Comparison of ENCODE assay signal across 8 cellular contexts in the genomic region with DNA sequence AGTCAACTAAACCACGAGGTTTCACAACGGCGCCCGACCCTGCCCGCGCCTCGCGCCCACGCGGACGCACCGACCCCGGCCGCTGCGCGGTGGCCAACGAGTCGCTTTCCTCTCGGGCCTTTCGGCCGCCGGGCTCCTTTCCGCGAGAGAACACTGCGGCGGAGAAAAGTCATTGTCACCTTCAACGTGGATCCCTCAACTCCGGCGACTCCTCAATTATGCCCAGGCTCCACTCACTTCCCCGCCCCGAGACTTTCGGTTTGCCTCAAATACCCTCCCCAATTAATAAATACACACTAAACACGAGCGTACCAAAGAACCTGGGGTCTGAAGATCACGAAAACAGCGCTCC. TPM values are rescaled to one million over a fixed set of nuclear protein-coding genes. Genes with fewer than 3 reads are reported as not detected.
DNase-seq lines count a peak whose midpoint lies in the region; ATAC-seq and TF ChIP-seq lines count a peak whose summit lies in the region.

No MANE protein-coding gene starts in this region.

- no peaks in the 10 kb centered on the region for H3K27me3 Mint-ChIP-seq in Caco-2 (ENCODE audit: insufficient read depth, unreplicated experiment)

- intact Hi-C loops in Caco-2 (cut with micrococcal nuclease; ENCODE audit: unreplicated experiment) (loop anchor here (2.0 to 5.0 kb wide), 2 partner anchors 265 to 312 kb away; a partner anchor contains a TSS), right cardiac atrium (cut with DNase I) (no loop called here), spleen (cut with DNase I; ENCODE audit: low total_unique reads) (no loop called here), posterior vena cava (cut with DNase I) (no loop called here)

- H3K27me3 ChIP-seq in Caco-2 (replicated peaks; ENCODE audit: control insufficient read depth, insufficient read depth, low read length) (no peaks in the 10 kb centered on the region), HUES48 (ENCODE audit: control insufficient read depth, insufficient read depth, low read length) (no peaks in the 10 kb centered on the region), right cardiac atrium (ENCODE audit: control insufficient read depth, insufficient read depth) (no peaks in the 10 kb centered on the region), spleen (replicated peaks in 1 of 7) (no peaks in the 10 kb centered on the region)

- H3K27ac Mint-ChIP-seq in Caco-2 (ENCODE audit: unreplicated experiment): peak overlapping the region; percentile 99

- under 1% methylated on average over 36 of the region's 36 CpGs for WGBS in right cardiac atrium
- WGBS in spleen, 5 donors: 0 to 1% (median 0%) methylated on average over 27 to 36 of the region's 36 CpGs

- peak overlapping the region; percentile 98 for H3K4me3 Mint-ChIP-seq in Caco-2 (ENCODE audit: unreplicated experiment)

- no peaks in the 10 kb centered on the region for H3K9me3 Mint-ChIP-seq in Caco-2 (ENCODE audit: unreplicated experiment)

- H3K36me3 Mint-ChIP-seq in Caco-2 (ENCODE audit: insufficient read depth, unreplicated experiment): peaks cover 37% of the 10 kb centered on the region

- ATAC-seq in right cardiac atrium (peak; percentile 20 to 21), GM21360 (IDR thresholded peaks at IDR 0.05; ENCODE audit: unreplicated experiment) (no peak)

- H3K4me1 Mint-ChIP-seq in Caco-2 (ENCODE audit: low read depth, unreplicated experiment): peaks cover 20% of the 10 kb centered on the region

- H3K36me3 ChIP-seq in Caco-2 (ENCODE audit: control insufficient read depth, insufficient read depth, low read length) (peaks cover 1% of the 10 kb centered on the region; the same call in 1 of the 2 replicates), HUES48 (ENCODE audit: control insufficient read depth, insufficient read depth, low read length) (no peaks in the 10 kb centered on the region), spleen (no peaks in the 10 kb centered on the region)

- POLR2A ChIA-PET in Caco-2 (lab: Charles Lee): interaction anchor here (0.6 to 5.2 kb wide), 10 partner anchors 13 to 426 kb away, joined by 3 to 145 read pairs (median 12); no protein-coding TSS in a partner anchor

- peak overlapping the region; percentile 98 for H3K9ac ChIP-seq in HUES48 (ENCODE audit: low read depth, low read length)

- CTCF ChIA-PET in Caco-2 (lab: Charles Lee): interaction anchor here (0.6 to 1.4 kb wide), 3 partner anchors 25 to 77 kb away, joined by 4 to 13 read pairs (median 9); no protein-coding TSS in a partner anchor

- H3K27ac ChIP-seq in HUES48 (ENCODE audit: low read depth, low read length) (peak overlapping the region; percentile 97), right cardiac atrium (ENCODE audit: low read length) (peak overlapping the region; percentile 55), spleen (peak overlapping the region; percentile 90 to 96 (median 95))

- TF ChIP-seq CTCF in Caco-2 (IDR thresholded peaks at IDR 0.05; ENCODE audit: insufficient read depth in 1 of 2, low read depth in 1 of 2, low read length in 1 of 2, severe bottlenecking in 1 of 2, unreplicated experiment in 1 of 2) (no peak), spleen (IDR thresholded peaks at IDR 0.05 in 8 of 11, conservative IDR thresholded peaks at IDR 0.05 in 3 of 11) (no peak)

- H3K9me3 ChIP-seq in Caco-2 (no peaks in the 10 kb centered on the region), HUES48 (ENCODE audit: control insufficient read depth, insufficient read depth, low read length) (no peaks in the 10 kb centered on the region), right cardiac atrium (ENCODE audit: control insufficient read depth, low read length) (no peaks in the 10 kb centered on the region), spleen (no peaks in the 10 kb centered on the region)

- DNase-seq in Caco-2: no peak
- DNase-seq in activated gamma-delta T cell treated with anti-CD3 and anti-CD28 coated beads, Interleukin-2, amount 50 U/mL, for 16 hours (ENCODE audit: low read depth): peak; percentile 12
- DNase-seq in right cardiac atrium: peak in 2 of 3 donors; percentile 70 to 72
- DNase-seq in spleen: peak; percentile 90
- DNase-seq in HT-29 (ENCODE audit: low spot score): no peak
- no peak for DNase-seq in posterior vena cava (ENCODE audit: low spot score)

- no peak for TF ChIP-seq POLR2A in spleen (IDR thresholded peaks at IDR 0.05)

- H3K4me3 ChIP-seq in Caco-2 (ENCODE audit: low read depth, low read length) (peak overlapping the region; percentile 99), HUES48 (ENCODE audit: low read depth, low read length) (peak overlapping the region; percentile 93), right cardiac atrium (ENCODE audit: low read length) (peak overlapping the region; percentile 82), spleen (peak overlapping the region; percentile 50 to 82 (median 72))

- BruUV-seq in Caco-2 (replicated peaks; lab: Mats Ljungman, UMichigan): TSS peak; percentile 57

- H3K4me1 ChIP-seq in Caco-2: peaks cover 32% of the 10 kb centered on the region
- H3K4me1 ChIP-seq in HUES48 (ENCODE audit: control insufficient read depth, insufficient read depth, low read length): peaks cover 31% of the 10 kb centered on the region
- H3K4me1 ChIP-seq in right cardiac atrium (ENCODE audit: control insufficient read depth, insufficient read depth, low read length): no peaks in the 10 kb centered on the region
- peaks cover 14 to 47% (median 30%) of the 10 kb centered on the region in 6 donors for H3K4me1 ChIP-seq in spleen

RNA-seq across cellular contexts. Expression of a gene that starts 0.5 kb away (rescaled TPM):
- 286 and 319 TPM in 2 replicates for total RNA-seq in Caco-2 (2022)
- 10 to 100 TPM in 3 of 4 donors, 1 to 10 TPM in 1; 9.4 to 15.2 (median 13.9) TPM for total RNA-seq in right cardiac atrium
- polyA plus RNA-seq in right cardiac atrium: 9.1 TPM
- 100 to 1,000 TPM in 1 of 7 donors, 10 to 100 TPM in 6; 43.4 to 121 (median 62.8) TPM for total RNA-seq in spleen
- 10 to 100 TPM; 28.4 to 37.4 (median 30.9) TPM for polyA plus RNA-seq in spleen
- 88.0 and 104 TPM in 2 replicates for total RNA-seq in HT-29 (2014; rRNA removed; shearing (Covaris generic))
- 10 to 100 TPM; 12.0 to 21.5 TPM for total RNA-seq in posterior vena cava

Comparison
In these comparisons a context has a peak if more than half of its experiments do, and no peak if none do; other contexts are left out.
1. DNase-seq: peak in activated gamma-delta T cell treated with anti-CD3 and anti-CD28 coated beads, Interleukin-2, amount 50 U/mL, for 16 hours (single experiment), right cardiac atrium (2 of 3) and spleen (single experiment); none in Caco-2 (0 of 2), HT-29 (single experiment) and posterior vena cava (single experiment).
2. Peak in every context shown above with its lines, with median percentiles within 50 percentile points of each other: H3K4me3 ChIP-seq and H3K27ac ChIP-seq.